In genomic region chr1:52635321-52636089, GRCh38 we compare ENCODE assay signal across 1 cellular context.
TF ChIP-seq lines count a peak whose summit lies in the region.

No MANE protein-coding gene starts in this region.

TF ChIP-seq in K562, 482 proteins besides CTCF, POLR2A, EP300 and RAD21 (continued from another document):
- TF ChIP-seq, protein P1, sequence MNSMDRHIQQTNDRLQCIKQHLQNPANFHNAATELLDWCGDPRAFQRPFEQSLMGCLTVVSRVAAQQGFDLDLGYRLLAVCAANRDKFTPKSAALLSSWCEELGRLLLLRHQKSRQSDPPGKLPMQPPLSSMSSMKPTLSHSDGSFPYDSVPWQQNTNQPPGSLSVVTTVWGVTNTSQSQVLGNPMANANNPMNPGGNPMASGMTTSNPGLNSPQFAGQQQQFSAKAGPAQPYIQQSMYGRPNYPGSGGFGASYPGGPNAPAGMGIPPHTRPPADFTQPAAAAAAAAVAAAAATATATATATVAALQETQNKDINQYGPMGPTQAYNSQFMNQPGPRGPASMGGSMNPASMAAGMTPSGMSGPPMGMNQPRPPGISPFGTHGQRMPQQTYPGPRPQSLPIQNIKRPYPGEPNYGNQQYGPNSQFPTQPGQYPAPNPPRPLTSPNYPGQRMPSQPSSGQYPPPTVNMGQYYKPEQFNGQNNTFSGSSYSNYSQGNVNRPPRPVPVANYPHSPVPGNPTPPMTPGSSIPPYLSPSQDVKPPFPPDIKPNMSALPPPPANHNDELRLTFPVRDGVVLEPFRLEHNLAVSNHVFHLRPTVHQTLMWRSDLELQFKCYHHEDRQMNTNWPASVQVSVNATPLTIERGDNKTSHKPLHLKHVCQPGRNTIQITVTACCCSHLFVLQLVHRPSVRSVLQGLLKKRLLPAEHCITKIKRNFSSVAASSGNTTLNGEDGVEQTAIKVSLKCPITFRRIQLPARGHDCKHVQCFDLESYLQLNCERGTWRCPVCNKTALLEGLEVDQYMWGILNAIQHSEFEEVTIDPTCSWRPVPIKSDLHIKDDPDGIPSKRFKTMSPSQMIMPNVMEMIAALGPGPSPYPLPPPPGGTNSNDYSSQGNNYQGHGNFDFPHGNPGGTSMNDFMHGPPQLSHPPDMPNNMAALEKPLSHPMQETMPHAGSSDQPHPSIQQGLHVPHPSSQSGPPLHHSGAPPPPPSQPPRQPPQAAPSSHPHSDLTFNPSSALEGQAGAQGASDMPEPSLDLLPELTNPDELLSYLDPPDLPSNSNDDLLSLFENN (IDR thresholded peaks at IDR 0.05; ENCODE audit: low read depth in 2 of 2, low read length in 2 of 2): no peak
- TF ChIP-seq DMBX1 (CRISPR knock-in tag; IDR thresholded peaks at IDR 0.05; ENCODE audit: borderline replicate concordance) (peak; percentile 91), TBL1XR1 (IDR thresholded peaks at IDR 0.05; ENCODE audit: low read length in 2 of 2) (no peak), SMAD3 (CRISPR knock-in tag; conservative IDR thresholded peaks at IDR 0.05) (0 out of 2 replicates have a peak, but pooled peaks have one; percentile 51), ZNF263 (CRISPR knock-in tag; IDR thresholded peaks at IDR 0.05; ENCODE audit: borderline replicate concordance) (no peak), SMAD4 (CRISPR knock-in tag; conservative IDR thresholded peaks at IDR 0.05) (peak; percentile 82), ETV1 (tag; conservative IDR thresholded peaks at IDR 0.05; ENCODE audit: low read depth) (0 out of 2 replicates have a peak, but pooled peaks have one; percentile 10), TARDBP (IDR thresholded peaks at IDR 0.05) (no peak), MECOM (CRISPR knock-in tag; IDR thresholded peaks at IDR 0.05) (peak; percentile 87), SP2 (IDR thresholded peaks at IDR 0.05; ENCODE audit: extremely low read depth, low read depth, low read length, poor library complexity, severe bottlenecking) (no peak), PREB (CRISPR knock-in tag; IDR thresholded peaks at IDR 0.05) (no peak), MCM2 (IDR thresholded peaks at IDR 0.05; ENCODE audit: low read depth) (no peak), CHD4 (IDR thresholded peaks at IDR 0.05; ENCODE audit: insufficient read depth, insufficient replicate concordance, low read depth, low read length, poor library complexity, severe bottlenecking) (no peak), TEAD2 (tag; IDR thresholded peaks at IDR 0.05) (peak; percentile 20; the same call in 1 of the 2 replicates), IRF9 (tag; IDR thresholded peaks at IDR 0.05) (0 out of 2 replicates have a peak, but pooled peaks have one; percentile 20), NFE2L1 (tag; IDR thresholded peaks at IDR 0.05; ENCODE audit: borderline replicate concordance, low read depth) (peak; percentile 40; the same call in 1 of the 2 replicates), PTRF (tag; IDR thresholded peaks at IDR 0.05) (peak; percentile 83), KLF6 (CRISPR knock-in tag; IDR thresholded peaks at IDR 0.05; ENCODE audit: borderline replicate concordance) (peak; percentile 72; the same call in 1 of the 2 replicates), PYGO2 (tag; IDR thresholded peaks at IDR 0.05) (0 out of 2 replicates have a peak, but pooled peaks have one; percentile 38), CBX8 (IDR thresholded peaks at IDR 0.05; ENCODE audit: borderline replicate concordance, extremely low read depth, low read depth, low read length, poor library complexity, severe bottlenecking) (no peak), CXXC5 (CRISPR knock-in tag; IDR thresholded peaks at IDR 0.05) (peak; percentile 54), DDX20 (tag; IDR thresholded peaks at IDR 0.05; ENCODE audit: low read depth) (peak; percentile 86), E2F5 (CRISPR knock-in tag; IDR thresholded peaks at IDR 0.05) (no peak), NRF1 (conservative IDR thresholded peaks at IDR 0.05 in 1 of 2, IDR thresholded peaks at IDR 0.05 in 1 of 2) (no peak), ZNF449 (CRISPR knock-in tag; IDR thresholded peaks at IDR 0.05) (0 out of 2 replicates have a peak, but pooled peaks have one; percentile 50), TOE1 (IDR thresholded peaks at IDR 0.05; ENCODE audit: borderline replicate concordance) (peak; percentile 76; the same call in 1 of the 2 replicates), TOE1 (CRISPR knock-in tag; IDR thresholded peaks at IDR 0.05; ENCODE audit: borderline replicate concordance, low read depth) (no peak), NR2C1 (IDR thresholded peaks at IDR 0.05) (no peak), NR2C1 (tag; IDR thresholded peaks at IDR 0.05) (peak; percentile 76), RAD51 (IDR thresholded peaks at IDR 0.05; ENCODE audit: borderline replicate concordance, low read depth) (peak; percentile 51; the same call in 1 of the 2 replicates), ZNF668 (CRISPR knock-in tag; IDR thresholded peaks at IDR 0.05) (peak; percentile 88), FOXM1 (IDR thresholded peaks at IDR 0.05; ENCODE audit: low read depth) (no peak), FOXM1 (CRISPR knock-in tag; IDR thresholded peaks at IDR 0.05; ENCODE audit: low read depth) (no peak), ZNF197 (CRISPR knock-in tag; IDR thresholded peaks at IDR 0.05; ENCODE audit: low read depth) (peak; percentile 70; the same call in 1 of the 2 replicates), TAF15 (IDR thresholded peaks at IDR 0.05; ENCODE audit: low read depth, low read length) (no peak), ZNF24 (IDR thresholded peaks at IDR 0.05) (no peak), ZNF282 (CRISPR knock-in tag; IDR thresholded peaks at IDR 0.05) (no peak), HINFP (tag; conservative IDR thresholded peaks at IDR 0.05; ENCODE audit: low read depth) (0 out of 2 replicates have a peak, but pooled peaks have one; percentile 30), TRIM28 (IDR thresholded peaks at IDR 0.05) (no peak)
